In genomic region chr4:125021189-125021588, GRCh38 we compare ENCODE assay signal across 19 cellular contexts.
DNase-seq lines count a peak whose midpoint lies in the region; ATAC-seq and TF ChIP-seq lines count a peak whose summit lies in the region.
"Had no signal": no experiment of that assay in that cellular context is flagged by ENCODE, and none has a peak within 500 bp of the region (broad histone marks: within the 10 kb centered on the region; RNA-seq: fewer than 3 reads in every experiment).

No MANE protein-coding gene starts in this region.

- H4K20me1 ChIP-seq in PC-3 (ENCODE audit: low read length), result no peaks in the 10 kb centered on the region
- H4K20me1 ChIP-seq in hepatocyte (ENCODE audit: insufficient read depth, poor library complexity, severe bottlenecking), result no peaks in the 10 kb centered on the region
- H4K20me1 ChIP-seq in osteoblast (ENCODE audit: insufficient read depth, low read length), result no peaks in the 10 kb centered on the region
- no peaks in the 10 kb centered on the region for H4K20me1 ChIP-seq in PC-9 (ENCODE audit: insufficient read depth)

- H3K9ac ChIP-seq in PC-3 (ENCODE audit: low read length), result no peak overlapping the region

- no peak overlapping the region for H3K27ac ChIP-seq in PC-3 (ENCODE audit: low read length)
- H3K27ac ChIP-seq in hepatocyte, result peak overlapping the region; percentile 29
- H3K27ac ChIP-seq in osteoblast (ENCODE audit: low read depth, low read length), result no peak overlapping the region
- no peak overlapping the region for H3K27ac ChIP-seq in PC-9
- H3K27ac ChIP-seq: C4-2B, Peyer's patch, SJSA1 had no signal

- no peaks in the 10 kb centered on the region for H3K79me2 ChIP-seq in PC-3 (ENCODE audit: low read length)
- no peaks in the 10 kb centered on the region for H3K79me2 ChIP-seq in hepatocyte
- no peaks in the 10 kb centered on the region for H3K79me2 ChIP-seq in osteoblast (ENCODE audit: insufficient read depth, low read length)
- no peaks in the 10 kb centered on the region for H3K79me2 ChIP-seq in PC-9 (ENCODE audit: low read depth)

- CTCF ChIA-PET in PC-3 (lab: Charles Lee), result no interaction called here
- CTCF ChIA-PET in PC-9 (lab: Charles Lee), result no interaction called here
- CTCF ChIA-PET in HEK293T (lab: Yijun Ruan, JAX), result no interaction called here

- TF ChIP-seq CTCF in PC-3 (conservative IDR thresholded peaks at IDR 0.05; ENCODE audit: low read depth, low read length) (no peak), hepatocyte (IDR thresholded peaks at IDR 0.05; ENCODE audit: poor library complexity) (no peak), osteoblast (IDR thresholded peaks at IDR 0.05; ENCODE audit: extremely low read depth, low read depth, low read length) (no peak), osteocyte (IDR thresholded peaks at IDR 0.05) (no peak), PC-9 (conservative IDR thresholded peaks at IDR 0.05) (no peak)

- H2AFZ ChIP-seq in PC-3 (ENCODE audit: low read length) (no peak overlapping the region), hepatocyte (no peak overlapping the region), osteoblast (ENCODE audit: low read length) (peak overlapping the region; percentile 33), PC-9 (no peak overlapping the region)

- peaks cover 4% of the 10 kb centered on the region for H3K4me1 Mint-ChIP-seq in osteocyte (ENCODE audit: unreplicated experiment)

- no peaks in the 10 kb centered on the region for H3K27me3 ChIP-seq in PC-3 (ENCODE audit: low read length)
- H3K27me3 ChIP-seq in hepatocyte, result no peaks in the 10 kb centered on the region
- H3K27me3 ChIP-seq in osteoblast (ENCODE audit: insufficient read depth, low read length), result no peaks in the 10 kb centered on the region
- no peaks in the 10 kb centered on the region for H3K27me3 ChIP-seq in PC-9 (ENCODE audit: insufficient read depth, low read depth)
- H3K27me3 ChIP-seq: Peyer's patch, SJSA1 had no signal

- 65% methylated on average over 1 of the region's 1 CpG for WGBS in hepatocyte (ENCODE audit: low lambda C conversion rate, missing lambda C conversion rate)

- peaks cover 9% of the 10 kb centered on the region for H3K9me3 Mint-ChIP-seq in osteocyte (ENCODE audit: unreplicated experiment)

- H3K4me2 ChIP-seq in PC-3 (ENCODE audit: low read length) (no peak overlapping the region), hepatocyte (no peak overlapping the region), osteoblast (ENCODE audit: insufficient read depth, low read length) (no peak overlapping the region), PC-9 (no peak overlapping the region)

- POLR2A ChIA-PET in PC-3 (lab: Charles Lee; ENCODE audit: unreplicated experiment) (no interaction called here), PC-9 (lab: Charles Lee; ENCODE audit: unreplicated experiment) (interaction anchor here (0.7 kb wide), 1 partner anchor 309 kb away, joined by 3 read pairs; no protein-coding TSS in a partner anchor), HEK293T (lab: Yijun Ruan, JAX) (no interaction called here)

- intact Hi-C loops in PC-3 (cut with micrococcal nuclease) (no loop called here), PC-9 (cut with micrococcal nuclease; ENCODE audit: unreplicated experiment) (no loop called here)

- no peaks in the 10 kb centered on the region for H3K36me3 Mint-ChIP-seq in osteocyte (ENCODE audit: unreplicated experiment)

- H3K27ac Mint-ChIP-seq in osteocyte (ENCODE audit: unreplicated experiment), result no peak overlapping the region

- H3K4me3 Mint-ChIP-seq in osteocyte (ENCODE audit: unreplicated experiment), result no peak overlapping the region

- H3K36me3 ChIP-seq in PC-3 (ENCODE audit: low read depth, low read length), result no peaks in the 10 kb centered on the region
- no peaks in the 10 kb centered on the region for H3K36me3 ChIP-seq in hepatocyte (replicated peaks; ENCODE audit: insufficient read depth, low read depth)
- H3K36me3 ChIP-seq in osteoblast (ENCODE audit: insufficient read depth, low read length), result no peaks in the 10 kb centered on the region
- H3K36me3 ChIP-seq in PC-9 (ENCODE audit: low read depth), result no peaks in the 10 kb centered on the region
- H3K36me3 ChIP-seq: Peyer's patch, SJSA1 had no signal

- H3K9me3 ChIP-seq in PC-3 (ENCODE audit: low read length), result 0 out of 2 replicates have a peak, but pooled peaks cover 8% of the 10 kb centered on the region
- no peaks in the 10 kb centered on the region for H3K9me3 ChIP-seq in hepatocyte (ENCODE audit: low read depth)
- no peaks in the 10 kb centered on the region for H3K9me3 ChIP-seq in osteoblast (ENCODE audit: low read depth, low read length)
- peaks cover 4% of the 10 kb centered on the region; the same call in 1 of the 2 replicates for H3K9me3 ChIP-seq in PC-9 (ENCODE audit: insufficient read depth, low read depth)
- H3K9me3 ChIP-seq: Peyer's patch had no signal

- DNase-seq in ELR (ENCODE audit: low read depth) (peak; percentile 25), PC-3 (peak; percentile 2), hepatocyte (ENCODE audit: low spot score) (no peak), osteoblast (ENCODE audit: insufficient read length, low spot score, missing footprints) (no peak), osteocyte (ENCODE audit: extremely low spot score, unreplicated experiment) (no peak), PC-9 (no peak), HEK293T (ENCODE audit: extremely low spot score) (no peak)
- DNase-seq: DMS53; EL; KG1; NCI-H1092; NCI-H1436; NCI-H187 treated with DMSO at 0.1 percent for 48 hours; NCI-H2107; NCI-H446 treated with DMSO at 0.1 percent for 48 hours; NK-92 treated with Interleukin-12 subunit alpha and Interleukin-12 subunit beta, amount 100 ng/mL, for 24 hours; Peyer's patch had no signal

- no peak overlapping the region for H3K4me3 ChIP-seq in PC-3 (ENCODE audit: low read length)
- H3K4me3 ChIP-seq in hepatocyte, result no peak overlapping the region
- no peak overlapping the region for H3K4me3 ChIP-seq in osteoblast (ENCODE audit: insufficient read depth, low read length)
- no peak overlapping the region for H3K4me3 ChIP-seq in PC-9
- H3K4me3 ChIP-seq: Peyer's patch, SJSA1 had no signal

- no peak for ATAC-seq in PC-3

- BruUV-seq in PC-3 (replicated peaks; lab: Mats Ljungman, UMichigan) (no TSS peak), PC-9 (replicated peaks; lab: Mats Ljungman, UMichigan) (no TSS peak)

- no peaks in the 10 kb centered on the region for H3K4me1 ChIP-seq in PC-3 (ENCODE audit: insufficient read depth, low read length)
- H3K4me1 ChIP-seq in hepatocyte (ENCODE audit: insufficient read depth), result no peaks in the 10 kb centered on the region
- H3K4me1 ChIP-seq in osteoblast (ENCODE audit: insufficient read depth, low read length), result no peaks in the 10 kb centered on the region
- no peaks in the 10 kb centered on the region for H3K4me1 ChIP-seq in PC-9 (replicated peaks; ENCODE audit: insufficient read depth)
- H3K4me1 ChIP-seq: Peyer's patch, SJSA1 had no signal

- H3F3A ChIP-seq in PC-3 (ENCODE audit: low read length, unreplicated experiment), result no peaks in the 10 kb centered on the region
- no peaks in the 10 kb centered on the region for H3F3A ChIP-seq in PC-9 (ENCODE audit: insufficient read depth, low read depth)

- H3K27me3 Mint-ChIP-seq in osteocyte (ENCODE audit: unreplicated experiment), result no peaks in the 10 kb centered on the region

- no peaks in the 10 kb centered on the region for H3K9me2 ChIP-seq in PC-3 (replicated peaks; ENCODE audit: low read length)
- H3K9me2 ChIP-seq in hepatocyte (replicated peaks; ENCODE audit: insufficient read depth), result no peaks in the 10 kb centered on the region
- H3K9me2 ChIP-seq in PC-9 (ENCODE audit: insufficient read depth), result no peaks in the 10 kb centered on the region

TF ChIP-seq in HEK293T, 16 proteins besides CTCF, POLR2A, EP300 and RAD21:
- TF ChIP-seq SUZ12 (IDR thresholded peaks at IDR 0.05) (no peak), FOXA1 (IDR thresholded peaks at IDR 0.05) (no peak), L3MBTL2 (conservative IDR thresholded peaks at IDR 0.05) (no peak), HDGF (IDR thresholded peaks at IDR 0.05; ENCODE audit: borderline replicate concordance) (no peak)

Comparison
In these comparisons a context has a peak if more than half of its experiments do, and no peak if none do; other contexts are left out.
1. DNase-seq: peak in ELR (single experiment) and PC-3 (single experiment); none in hepatocyte (single experiment), osteoblast (single experiment), osteocyte (single experiment), PC-9 (0 of 2) and HEK293T (single experiment).